ENCODE assay signal across 24 cellular contexts in the genomic region with DNA sequence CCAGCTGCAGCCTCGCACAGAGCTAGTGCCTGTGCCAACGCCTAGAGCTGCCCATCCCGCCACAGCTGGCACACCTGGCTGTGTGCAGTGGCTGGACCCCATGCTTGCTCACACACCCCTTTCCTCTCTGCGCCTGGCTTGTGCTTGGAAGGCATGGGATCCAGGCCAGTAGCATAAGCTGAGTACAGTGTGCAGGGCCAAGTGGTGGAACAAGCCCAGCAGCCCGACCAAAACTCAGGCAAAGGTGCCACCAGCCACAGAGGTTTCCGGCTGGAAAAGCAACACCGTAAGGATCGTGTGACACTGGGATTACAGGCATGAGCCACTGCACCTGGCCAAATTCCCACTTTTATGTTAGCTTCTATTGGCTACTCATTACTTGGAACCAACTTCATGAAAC.
"Had no signal": no experiment of that assay in that cellular context is flagged by ENCODE, and none has a peak within 500 bp of the region (broad histone marks: within the 10 kb centered on the region; RNA-seq: fewer than 3 reads in every experiment).

No MANE protein-coding gene starts in this region.

- H3K36me3 ChIP-seq: gastrocnemius medialis had no signal

- H3K27me3 ChIP-seq: dorsolateral prefrontal cortex, esophagus squamous epithelium, gastrocnemius medialis, heart right ventricle, left lung had no signal

- H3K27ac Mint-ChIP-seq: mesothelial cell of epicardium, naive B cell had no signal

- H3K27me3 Mint-ChIP-seq: naive B cell had no signal

- H3K9me3 ChIP-seq: esophagus squamous epithelium, gastrocnemius medialis, heart right ventricle, left lung, lower lobe of right lung, mucosa of descending colon had no signal

- H3K4me3 ChIP-seq: coronary artery, dorsolateral prefrontal cortex, esophagus squamous epithelium, gastrocnemius medialis, heart right ventricle, left lung, lower lobe of right lung, mucosa of descending colon had no signal

- H3K27ac ChIP-seq: coronary artery, epithelial cell of prostate, esophagus squamous epithelium, gastrocnemius medialis, heart right ventricle, left lung, lower lobe of right lung had no signal

- H3K9me3 Mint-ChIP-seq: mesothelial cell of epicardium had no signal

- ATAC-seq: esophagus mucosa, gastrocnemius medialis, heart right ventricle, left cardiac atrium, left lung, left ventricle myocardium superior, lower lobe of right lung, mucosa of descending colon had no signal

- DNase-seq: dermis blood vessel endothelial cell; effector CD4-positive, alpha-beta T cell; effector memory CD4-positive, alpha-beta T cell; erythroblast; esophagus squamous epithelium; foreskin fibroblast; foreskin melanocyte; gastrocnemius medialis; glutamatergic neuron; head of caudate nucleus; heart right ventricle; hippocampal formation; left cardiac atrium; left lung; left ventricle myocardium superior; lower lobe of right lung; mesenchymal stem cell; mucosa of descending colon; naive B cell had no signal

- H3K4me3 Mint-ChIP-seq: mesothelial cell of epicardium, naive B cell had no signal

- H3K4me1 ChIP-seq: esophagus squamous epithelium, gastrocnemius medialis, lower lobe of right lung had no signal
